10 cellular contexts compared by ENCODE assay signal in the genomic region with DNA sequence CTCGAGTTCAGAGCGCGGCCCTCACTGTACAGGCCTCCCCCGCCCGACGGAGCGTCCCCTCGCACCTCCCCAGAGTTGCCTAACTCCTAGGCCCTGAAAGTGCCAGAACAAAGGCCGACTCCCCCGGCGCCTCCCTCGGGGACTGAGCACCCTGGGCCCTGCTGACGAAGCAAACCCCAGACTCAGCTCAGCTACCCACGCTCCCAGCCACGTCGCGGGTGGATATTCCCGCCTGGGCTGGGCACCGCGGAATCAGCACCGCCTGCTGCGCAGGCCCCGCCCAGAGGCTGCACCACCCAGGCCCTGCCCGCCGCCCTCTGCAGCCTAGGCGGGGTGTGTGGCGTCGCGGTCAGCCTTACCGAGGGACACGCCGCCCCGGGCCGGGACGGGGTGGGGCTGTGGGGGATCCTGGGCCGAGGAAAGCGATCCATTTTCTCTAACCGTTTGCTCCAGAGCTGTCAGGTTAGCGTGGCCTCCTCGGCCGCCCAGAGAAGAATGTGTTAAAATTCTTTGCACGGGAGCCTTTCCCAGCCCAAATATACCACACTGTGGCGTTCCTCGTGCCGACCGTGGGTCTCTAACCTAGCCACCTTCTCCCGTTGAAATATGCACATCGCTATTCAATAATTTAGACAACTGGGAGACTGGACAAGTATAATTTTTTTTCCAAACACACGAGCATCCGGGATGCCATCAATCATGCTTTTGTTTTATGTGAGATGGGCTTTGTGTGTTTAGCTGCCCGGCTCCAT. TPM values are rescaled to one million over a fixed set of nuclear protein-coding genes. Genes with fewer than 3 reads are reported as not detected.
DNase-seq lines count a peak whose midpoint lies in the region; ATAC-seq, FAIRE-seq and TF ChIP-seq lines count a peak whose summit lies in the region.
"Had no signal": no experiment of that assay in that cellular context is flagged by ENCODE, and none has a peak within 500 bp of the region (broad histone marks: within the 10 kb centered on the region; RNA-seq: fewer than 3 reads in every experiment).

No MANE protein-coding gene starts in this region.

- no peak overlapping the region for H3K4me2 ChIP-seq in astrocyte (ENCODE audit: low read length)

- H3K9me3 Mint-ChIP-seq in astrocyte (ENCODE audit: unreplicated experiment), result peaks cover 10% of the 10 kb centered on the region
- H3K9me3 Mint-ChIP-seq: dendritic cell treated with granulocyte-macrophage colony-stimulating factor and Interleukin-4, amounts not matched to agents 40 ng/mL and 50 ng/mL, for 4 days had no signal

- H3K36me3 Mint-ChIP-seq in astrocyte (ENCODE audit: low read depth, unreplicated experiment), result peaks cover 4% of the 10 kb centered on the region

- H4K20me1 ChIP-seq in astrocyte (ENCODE audit: insufficient read depth, low read length), result no peaks in the 10 kb centered on the region

- H3K4me1 ChIP-seq in astrocyte (ENCODE audit: insufficient read depth, low read length), result no peaks in the 10 kb centered on the region
- H3K4me1 ChIP-seq in lower lobe of right lung, result peaks cover 21% of the 10 kb centered on the region

- TF ChIP-seq CTCF in AG09309 (IDR thresholded peaks at IDR 0.05; ENCODE audit: control insufficient read depth, insufficient read depth, low read depth, low read length, missing control alignments) (no peak), HFF-Myc (IDR thresholded peaks at IDR 0.05; ENCODE audit: low read depth, low read length, missing control alignments) (no peak), astrocyte (IDR thresholded peaks at IDR 0.05; ENCODE audit: insufficient read depth, low read depth, low read length) (no peak), lower lobe of right lung (IDR thresholded peaks at IDR 0.05) (no peak)

- H3K27ac ChIP-seq in astrocyte (ENCODE audit: low read depth, low read length) (no peak overlapping the region), lower lobe of right lung (no peak overlapping the region)

- H3K9ac ChIP-seq in astrocyte (ENCODE audit: low read length), result no peak overlapping the region

- H3K4me3 Mint-ChIP-seq in astrocyte (ENCODE audit: unreplicated experiment), result no peak overlapping the region
- H3K4me3 Mint-ChIP-seq: dendritic cell treated with granulocyte-macrophage colony-stimulating factor and Interleukin-4, amounts not matched to agents 40 ng/mL and 50 ng/mL, for 4 days had no signal

- H3K4me3 ChIP-seq in AG09309 (ENCODE audit: control insufficient read depth, low read depth, low read length) (peak overlapping the region; percentile 35), HFF-Myc (replicated peaks; ENCODE audit: low read depth, low read length) (0 out of 2 replicates have a peak overlapping the region, but pooled peaks have one; percentile 3), astrocyte (ENCODE audit: insufficient read depth, low read depth, low read length) (no peak overlapping the region), lower lobe of right lung (no peak overlapping the region)

- no peak overlapping the region for H2AFZ ChIP-seq in astrocyte (ENCODE audit: low read depth, low read length)

- H3K36me3 ChIP-seq in astrocyte (ENCODE audit: insufficient read depth, low read length), result no peaks in the 10 kb centered on the region
- no peaks in the 10 kb centered on the region for H3K36me3 ChIP-seq in lower lobe of right lung

- intact Hi-C loops in lower lobe of right lung (cut with DNase I), result no loop called here

- DNase-seq in AG09309 (ENCODE audit: low read depth) (no peak), HFF-Myc (ENCODE audit: extremely low read depth, low read depth) (no peak), astrocyte (ENCODE audit: low read depth) (no peak), lower lobe of right lung (no peak), DMS53 treated with DMSO at 0.1 percent for 48 hours (lab: John Stamatoyannopoulos, UW; ENCODE audit: unreplicated experiment) (no peak), SW 1271 (lab: John Stamatoyannopoulos, UW) (no peak), inferior parietal cortex (ENCODE audit: extremely low spot score) (no peak)

- FAIRE-seq in astrocyte (lab: Jason Lieb, UNC), result no peak

- ATAC-seq in lower lobe of right lung (peak; percentile 50 to 73), GM19328 (IDR thresholded peaks at IDR 0.05; ENCODE audit: unreplicated experiment) (no peak)
- ATAC-seq: activated CD4-positive, CD25-positive, alpha-beta regulatory T cell treated with anti-CD3 and anti-CD28 coated beads, Interleukin-2, amount 50 U/mL, for 24 hours had no signal

- no peaks in the 10 kb centered on the region for H3K79me2 ChIP-seq in astrocyte (ENCODE audit: insufficient read depth, low read length)

- H3K27me3 ChIP-seq in astrocyte (ENCODE audit: insufficient read depth, low read length) (peaks cover 81% of the 10 kb centered on the region), lower lobe of right lung (ENCODE audit: low read depth) (peaks cover 86% of the 10 kb centered on the region)

- H3K27me3 Mint-ChIP-seq in astrocyte (ENCODE audit: low read depth, unreplicated experiment), result peaks cover 77% of the 10 kb centered on the region

- H3K9me3 ChIP-seq in astrocyte (ENCODE audit: insufficient read depth, low read depth, low read length), result no peaks in the 10 kb centered on the region
- H3K9me3 ChIP-seq in lower lobe of right lung, result no peaks in the 10 kb centered on the region

- H3K27ac Mint-ChIP-seq in astrocyte (ENCODE audit: unreplicated experiment), result peak overlapping the region; percentile 59
- H3K27ac Mint-ChIP-seq: dendritic cell treated with granulocyte-macrophage colony-stimulating factor and Interleukin-4, amounts not matched to agents 40 ng/mL and 50 ng/mL, for 4 days had no signal

- H3K4me1 Mint-ChIP-seq in astrocyte (ENCODE audit: low read depth, unreplicated experiment), result peaks cover 2% of the 10 kb centered on the region

RNA-seq across cellular contexts. Expression of a gene that starts 31.4 kb away (rescaled TPM):
- total RNA-seq in astrocyte, result 2.1 and 6.6 TPM in 2 replicates
- 0.47 TPM for total RNA-seq in lower lobe of right lung

Comparison
In these comparisons a context has a peak if more than half of its experiments do, and no peak if none do; other contexts are left out.
1. H3K4me3 ChIP-seq: peak in AG09309 (single experiment) and HFF-Myc (single experiment); none in astrocyte (single experiment) and lower lobe of right lung (single experiment).